ENCODE assay signal across 15 cellular contexts in the genomic region with DNA sequence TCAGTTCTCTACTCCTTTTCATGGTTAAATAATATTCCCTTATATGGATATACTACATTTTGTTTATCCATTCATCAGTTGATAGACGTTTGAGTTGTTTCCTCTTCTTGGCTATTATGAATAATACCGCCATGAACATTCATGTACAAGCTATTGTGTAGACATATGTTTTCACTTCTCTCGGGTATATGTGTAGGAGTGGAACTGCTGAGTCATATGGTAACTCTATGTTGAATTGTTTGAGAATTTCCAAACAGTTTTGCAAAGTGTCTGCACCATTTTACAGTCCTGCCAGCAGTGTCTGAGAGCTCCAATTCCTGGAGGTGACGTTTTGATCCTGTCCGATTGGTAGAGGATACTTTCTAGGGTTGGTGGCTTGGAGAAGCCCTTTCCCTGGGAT. TPM values are rescaled to one million over a fixed set of nuclear protein-coding genes. Genes with fewer than 3 reads are reported as not detected.
DNase-seq lines count a peak whose midpoint lies in the region; ATAC-seq, FAIRE-seq and TF ChIP-seq lines count a peak whose summit lies in the region.
"Had no signal": no experiment of that assay in that cellular context is flagged by ENCODE, and none has a peak within 500 bp of the region (broad histone marks: within the 10 kb centered on the region; RNA-seq: fewer than 3 reads in every experiment).

No MANE protein-coding gene starts in this region.

- H3F3A ChIP-seq in neural progenitor cell (ENCODE audit: low read depth), result no peaks in the 10 kb centered on the region

- no peaks in the 10 kb centered on the region for H3K9me3 Mint-ChIP-seq in CD4-positive, alpha-beta T cell
- no peaks in the 10 kb centered on the region for H3K9me3 Mint-ChIP-seq in neural progenitor cell
- H3K9me3 Mint-ChIP-seq: memory B cell had no signal

- no peaks in the 10 kb centered on the region for H3K36me3 ChIP-seq in bronchial epithelial cell (ENCODE audit: control insufficient read depth, insufficient read depth, low read length)
- no peaks in the 10 kb centered on the region for H3K36me3 ChIP-seq in neural progenitor cell

- H3K27ac ChIP-seq in CD4-positive, alpha-beta T cell (ENCODE audit: low read depth, low read length), result no peak overlapping the region
- no peak overlapping the region for H3K27ac ChIP-seq in neural progenitor cell

- H3K36me3 Mint-ChIP-seq in CD4-positive, alpha-beta T cell (ENCODE audit: low read depth), result no peaks in the 10 kb centered on the region
- no peaks in the 10 kb centered on the region for H3K36me3 Mint-ChIP-seq in neural progenitor cell
- H3K36me3 Mint-ChIP-seq: memory B cell had no signal

- no peak overlapping the region for H3K27ac Mint-ChIP-seq in CD4-positive, alpha-beta T cell
- no peak overlapping the region for H3K27ac Mint-ChIP-seq in neural progenitor cell
- H3K27ac Mint-ChIP-seq: memory B cell had no signal

- no peaks in the 10 kb centered on the region for H3K27me3 ChIP-seq in bronchial epithelial cell (ENCODE audit: control insufficient read depth, insufficient read depth, low read length)
- no peaks in the 10 kb centered on the region for H3K27me3 ChIP-seq in CD4-positive, alpha-beta T cell (ENCODE audit: control insufficient read depth, insufficient read depth, low read length)
- H3K27me3 ChIP-seq in neural progenitor cell, result no peaks in the 10 kb centered on the region

- H3K4me1 ChIP-seq in neural progenitor cell, result no peaks in the 10 kb centered on the region

- H3K79me2 ChIP-seq in neural progenitor cell (ENCODE audit: low read depth), result no peaks in the 10 kb centered on the region

- intact Hi-C loops in CD4-positive, alpha-beta T cell (cut with DNase I, micrococcal nuclease), result no loop called here

- H4K20me1 ChIP-seq in neural progenitor cell (ENCODE audit: low read depth), result no peaks in the 10 kb centered on the region

- DNase-seq in GM12865 (ENCODE audit: low read depth) (peak; percentile 46), bronchial epithelial cell (ENCODE audit: low read depth) (peak; percentile 41), GM19240 (ENCODE audit: insufficient read length, low spot score) (no peak), neural progenitor cell (ENCODE audit: low spot score) (no peak), NCI-H2107 treated with DMSO at 0.1 percent for 48 hours (lab: John Stamatoyannopoulos, UW; ENCODE audit: unreplicated experiment) (no peak)
- DNase-seq in CD4-positive, alpha-beta T cell, result no peak
- DNase-seq: NCI-H2081 treated with DMSO at 0.1 percent for 48 hours; stimulated activated CD4-positive, alpha-beta T cell treated with anti-CD3 and anti-CD28 coated beads, Interleukin-4, amount 100 ng/mL, for 24 hours had no signal

- TF ChIP-seq CTCF in GM12865 (IDR thresholded peaks at IDR 0.05; ENCODE audit: insufficient read depth, low read depth, low read length, missing control alignments) (no peak), bronchial epithelial cell (IDR thresholded peaks at IDR 0.05; ENCODE audit: insufficient read depth, low read length, severe bottlenecking) (no peak), neural progenitor cell (IDR thresholded peaks at IDR 0.05) (no peak)
- TF ChIP-seq CTCF in CD4-positive, alpha-beta T cell (IDR thresholded peaks at IDR 0.05), result no peak

- POLR2A ChIA-PET in CD4-positive, alpha-beta T cell (lab: Charles Lee), result interaction anchor here (0.8 kb wide), 1 partner anchor 1857 kb away, joined by 3 read pairs; no protein-coding TSS in a partner anchor

- H3K27me3 Mint-ChIP-seq in CD4-positive, alpha-beta T cell, result no peaks in the 10 kb centered on the region
- peaks cover 4% of the 10 kb centered on the region for H3K27me3 Mint-ChIP-seq in neural progenitor cell (ENCODE audit: insufficient read depth, low read depth)

- H3K4me3 Mint-ChIP-seq in CD4-positive, alpha-beta T cell, result no peak overlapping the region
- no peak overlapping the region for H3K4me3 Mint-ChIP-seq in neural progenitor cell
- H3K4me3 Mint-ChIP-seq: memory B cell had no signal

- no peaks in the 10 kb centered on the region for H3K4me1 Mint-ChIP-seq in CD4-positive, alpha-beta T cell (ENCODE audit: low read depth)
- H3K4me1 Mint-ChIP-seq in neural progenitor cell, result peaks cover 11% of the 10 kb centered on the region
- H3K4me1 Mint-ChIP-seq: memory B cell had no signal

- no peaks in the 10 kb centered on the region for H3K9me3 ChIP-seq in CD4-positive, alpha-beta T cell (ENCODE audit: control insufficient read depth, low read length)
- H3K9me3 ChIP-seq in neural progenitor cell (ENCODE audit: low read depth), result no peaks in the 10 kb centered on the region

- no peak overlapping the region for H3K4me2 ChIP-seq in neural progenitor cell

- peak; percentile 91 for ATAC-seq in GM19351 (IDR thresholded peaks at IDR 0.05; ENCODE audit: unreplicated experiment)
- peak; percentile 62 for ATAC-seq in HG03280 (IDR thresholded peaks at IDR 0.05; ENCODE audit: unreplicated experiment)
- no peak for ATAC-seq in CD4-positive, alpha-beta T cell (ENCODE audit: poor library complexity)
- ATAC-seq: HCT116 had no signal

- H2AFZ ChIP-seq in neural progenitor cell (replicated peaks), result no peak overlapping the region

- H3K4me3 ChIP-seq in GM12865 (ENCODE audit: low read depth, low read length) (no peak overlapping the region), bronchial epithelial cell (ENCODE audit: low read depth, low read length) (no peak overlapping the region), neural progenitor cell (no peak overlapping the region)

- FAIRE-seq in bronchial epithelial cell (lab: Jason Lieb, UNC), result no peak
- FAIRE-seq: RCC 7860 had no signal

- CTCF ChIA-PET in CD4-positive, alpha-beta T cell (lab: Charles Lee), result no interaction called here

- H3K9ac ChIP-seq in neural progenitor cell, result no peak overlapping the region

RNA-seq across cellular contexts. Expression of a gene that starts 23.6 kb away (rescaled TPM):
- 1.3 and 5.1 TPM in 2 replicates for total RNA-seq in bronchial epithelial cell
- not detected for total RNA-seq in CD4-positive, alpha-beta T cell
- total RNA-seq in neural progenitor cell (ENCODE audit: low replicate concordance), result not detected in 2 replicates
- total RNA-seq: chondrocyte, posterior vena cava had no signal

Comparison
In these comparisons a context has a peak if more than half of its experiments do, and no peak if none do; other contexts are left out.
1. DNase-seq: peak in GM12865 (single experiment) and bronchial epithelial cell (single experiment); none in GM19240 (single experiment), CD4-positive, alpha-beta T cell (0 of 10), neural progenitor cell (single experiment) and NCI-H2107 treated with DMSO at 0.1 percent for 48 hours (single experiment).